9 cellular contexts compared by ENCODE assay signal in the genomic region with DNA sequence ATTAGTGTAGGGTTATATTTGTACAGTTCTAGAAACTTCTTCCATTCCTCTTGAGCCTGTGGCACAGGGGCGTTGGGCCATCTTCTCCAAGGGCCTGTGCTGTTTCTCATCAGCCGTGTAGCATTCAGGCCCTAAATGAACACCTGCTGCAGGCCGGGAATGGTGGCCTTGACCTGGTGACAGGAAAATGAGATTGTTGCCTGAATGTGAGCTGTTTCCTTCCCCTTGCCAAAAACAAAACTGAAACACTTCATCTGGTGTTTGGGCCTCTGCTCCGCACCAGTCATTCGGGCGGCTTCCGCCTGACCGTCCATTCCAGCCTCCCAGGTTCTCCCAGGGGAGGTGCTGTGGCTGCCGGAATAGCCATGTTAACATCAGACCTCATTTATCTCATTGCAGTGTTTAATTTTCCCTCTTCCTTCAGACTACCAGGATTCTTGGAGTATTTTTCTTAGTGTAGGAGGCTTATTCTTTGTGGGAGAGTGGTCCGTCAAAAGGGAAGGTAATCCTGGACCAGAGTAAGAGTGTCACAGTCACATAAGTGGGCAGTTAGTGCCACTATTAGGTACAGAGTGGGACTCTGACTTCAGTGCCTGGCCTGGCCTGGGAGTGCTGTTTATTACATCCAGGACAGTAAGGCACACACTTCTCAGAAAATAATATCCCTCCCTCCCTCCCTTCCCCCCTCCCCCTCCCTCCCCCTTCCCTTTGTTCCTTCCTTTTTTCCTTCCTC.
DNase-seq lines count a peak whose midpoint lies in the region; ATAC-seq and TF ChIP-seq lines count a peak whose summit lies in the region.
"Had no signal": no experiment of that assay in that cellular context is flagged by ENCODE, and none has a peak within 500 bp of the region (broad histone marks: within the 10 kb centered on the region; RNA-seq: fewer than 3 reads in every experiment).

No MANE protein-coding gene starts in this region.

- no peak overlapping the region for H3K4me3 Mint-ChIP-seq in progenitor cell of endocrine pancreas (ENCODE audit: low read depth)
- H3K4me3 Mint-ChIP-seq in CD4-positive, alpha-beta memory T cell = no peak overlapping the region

- peak overlapping the region; percentile 66 for H3K27ac Mint-ChIP-seq in progenitor cell of endocrine pancreas
- peak overlapping the region in 3 of 7 donors; percentile 41 to 89 (median 44) for H3K27ac Mint-ChIP-seq in CD4-positive, alpha-beta memory T cell

- ATAC-seq in GM18909 (IDR thresholded peaks at IDR 0.05; ENCODE audit: poor library complexity, unreplicated experiment) (peak; percentile 81), HG02798 (IDR thresholded peaks at IDR 0.05; ENCODE audit: poor library complexity, unreplicated experiment) (peak; percentile 77), SK-N-SH treated with all-trans-retinoic acid at 6 μM for 48 hours (no peak)

- TF ChIP-seq CTCF in progenitor cell of endocrine pancreas (IDR thresholded peaks at IDR 0.05; ENCODE audit: unreplicated experiment) = no peak

- no peak overlapping the region for H3K27ac ChIP-seq in CD4-positive, alpha-beta memory T cell (ENCODE audit: low read depth, low read length)
- H3K27ac ChIP-seq: HL-60 had no signal

- peaks cover 6% of the 10 kb centered on the region for H3K36me3 ChIP-seq in CD4-positive, alpha-beta memory T cell (ENCODE audit: insufficient read depth, low read length)

- intact Hi-C loops in CD4-positive, alpha-beta memory T cell (cut with micrococcal nuclease) = no loop called here

- no peaks in the 10 kb centered on the region for H3K9me3 ChIP-seq in CD4-positive, alpha-beta memory T cell (ENCODE audit: control insufficient read depth in 1 of 2, low read length in 2 of 2)

- H3K36me3 Mint-ChIP-seq in progenitor cell of endocrine pancreas (ENCODE audit: insufficient read depth) = peaks cover 4% of the 10 kb centered on the region
- H3K36me3 Mint-ChIP-seq in CD4-positive, alpha-beta memory T cell = peaks cover 23 to 36% of the 10 kb centered on the region in 2 donors

- no peaks in the 10 kb centered on the region for H3K4me1 ChIP-seq in CD4-positive, alpha-beta memory T cell (ENCODE audit: insufficient read depth, low read length)

- DNase-seq in dermis blood vessel endothelial cell (peak; percentile 72), progenitor cell of endocrine pancreas (ENCODE audit: low spot score, unreplicated experiment) (no peak), AG08396 (ENCODE audit: low spot score) (no peak), NCI-H1092 treated with DMSO at 0.1 percent for 48 hours (lab: John Stamatoyannopoulos, UW) (no peak)
- DNase-seq in CD4-positive, alpha-beta memory T cell = no peak

- no peaks in the 10 kb centered on the region for H3K27me3 Mint-ChIP-seq in progenitor cell of endocrine pancreas
- no peaks in the 10 kb centered on the region for H3K27me3 Mint-ChIP-seq in CD4-positive, alpha-beta memory T cell

- POLR2A ChIA-PET in CD4-positive, alpha-beta memory T cell (lab: Charles Lee; ENCODE audit: partially characterized antibody) = no interaction called here

- no peaks in the 10 kb centered on the region for H3K27me3 ChIP-seq in CD4-positive, alpha-beta memory T cell (ENCODE audit: insufficient read depth, low read length)

- H3K9me3 Mint-ChIP-seq in progenitor cell of endocrine pancreas (ENCODE audit: low read depth) = no peaks in the 10 kb centered on the region
- no peaks in the 10 kb centered on the region for H3K9me3 Mint-ChIP-seq in CD4-positive, alpha-beta memory T cell

- H3K4me3 ChIP-seq in CD4-positive, alpha-beta memory T cell (ENCODE audit: low read length in 2 of 2) = no peak overlapping the region

- peaks cover 21% of the 10 kb centered on the region for H3K4me1 Mint-ChIP-seq in progenitor cell of endocrine pancreas (ENCODE audit: low read depth)
- H3K4me1 Mint-ChIP-seq in CD4-positive, alpha-beta memory T cell = peaks cover 1 to 12% (median 9%) of the 10 kb centered on the region in 4 donors

- CTCF ChIA-PET in CD4-positive, alpha-beta memory T cell (lab: Charles Lee; ENCODE audit: partially characterized antibody) = interaction anchor here (1.1 kb wide), 1 partner anchor 106 kb away, joined by 3 read pairs; no protein-coding TSS in a partner anchor

TF ChIP-seq in SK-N-SH treated with all-trans-retinoic acid at 6 μM for 48 hours, 23 proteins besides CTCF, POLR2A, EP300 and RAD21:
- TF ChIP-seq, protein P1, sequence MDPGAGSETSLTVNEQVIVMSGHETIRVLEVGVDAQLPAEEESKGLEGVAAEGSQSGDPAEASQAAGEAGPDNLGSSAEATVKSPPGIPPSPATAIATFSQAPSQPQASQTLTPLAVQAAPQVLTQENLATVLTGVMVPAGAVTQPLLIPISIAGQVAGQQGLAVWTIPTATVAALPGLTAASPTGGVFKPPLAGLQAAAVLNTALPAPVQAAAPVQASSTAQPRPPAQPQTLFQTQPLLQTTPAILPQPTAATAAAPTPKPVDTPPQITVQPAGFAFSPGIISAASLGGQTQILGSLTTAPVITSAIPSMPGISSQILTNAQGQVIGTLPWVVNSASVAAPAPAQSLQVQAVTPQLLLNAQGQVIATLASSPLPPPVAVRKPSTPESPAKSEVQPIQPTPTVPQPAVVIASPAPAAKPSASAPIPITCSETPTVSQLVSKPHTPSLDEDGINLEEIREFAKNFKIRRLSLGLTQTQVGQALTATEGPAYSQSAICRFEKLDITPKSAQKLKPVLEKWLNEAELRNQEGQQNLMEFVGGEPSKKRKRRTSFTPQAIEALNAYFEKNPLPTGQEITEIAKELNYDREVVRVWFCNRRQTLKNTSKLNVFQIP (CRISPR knock-in tag; IDR thresholded peaks at IDR 0.05; ENCODE audit: borderline replicate concordance, low read depth) = no peak
- TF ChIP-seq PPARA (CRISPR knock-in tag; IDR thresholded peaks at IDR 0.05; ENCODE audit: borderline replicate concordance) = no peak
